1 cellular context compared by ENCODE assay signal in genomic region chr4:86935833-86936721, GRCh38.
A peak's percentile ranks its signal among the peaks of the same experiment; 100 is the strongest.
TF ChIP-seq lines count a peak whose summit lies in the region.

No MANE protein-coding gene starts in this region.

TF ChIP-seq in K562, 482 proteins besides CTCF, POLR2A, EP300 and RAD21 (continued from another document):
- TF ChIP-seq PRDM10 (IDR thresholded peaks at IDR 0.05; ENCODE audit: partially characterized antibody) (peak; percentile 54), CREM (IDR thresholded peaks at IDR 0.05; ENCODE audit: low read depth) (peak; percentile 32; the same call in 1 of the 2 replicates), SIRT6 (IDR thresholded peaks at IDR 0.05; ENCODE audit: low read depth, low read length) (no peak), THAP12 (CRISPR knock-in tag; IDR thresholded peaks at IDR 0.05) (no peak), NCOA6 (IDR thresholded peaks at IDR 0.05) (peak; percentile 66; the same call in 1 of the 2 replicates), KDM5B (IDR thresholded peaks at IDR 0.05; ENCODE audit: insufficient replicate concordance, low read depth, low read length) (peak; percentile 57), TARDBP (IDR thresholded peaks at IDR 0.05) (0 out of 2 replicates have a peak, but pooled peaks have one; percentile 37), EP400 (IDR thresholded peaks at IDR 0.05) (peak; percentile 69), MNT (conservative IDR thresholded peaks at IDR 0.05) (peak; percentile 92 to 94), HMBOX1 (IDR thresholded peaks at IDR 0.05) (peak; percentile 78), ZNF347 (CRISPR knock-in tag; IDR thresholded peaks at IDR 0.05; ENCODE audit: low read depth) (no peak), HSF4 (CRISPR knock-in tag; IDR thresholded peaks at IDR 0.05; ENCODE audit: borderline replicate concordance) (no peak), AFF4 (CRISPR knock-in tag; IDR thresholded peaks at IDR 0.05) (0 out of 2 replicates have a peak, but pooled peaks have one; percentile 77), RBM14 (IDR thresholded peaks at IDR 0.05; ENCODE audit: borderline replicate concordance, insufficient read depth, low read depth, low read length) (no peak), AFF1 (IDR thresholded peaks at IDR 0.05; ENCODE audit: low read depth in 1 of 2, partially characterized antibody in 2 of 2) (no peak), HDAC2 (IDR thresholded peaks at IDR 0.05) (peak; percentile 68), STAT5A (IDR thresholded peaks at IDR 0.05; ENCODE audit: borderline replicate concordance, low read length) (peak; percentile 19; the same call in 1 of the 2 replicates), MEF2D (tag; conservative IDR thresholded peaks at IDR 0.05; ENCODE audit: low read depth) (no peak), C11orf30 (IDR thresholded peaks at IDR 0.05; ENCODE audit: low read depth) (no peak), NR4A1 (CRISPR knock-in tag; IDR thresholded peaks at IDR 0.05) (no peak), NR4A1 (tag; IDR thresholded peaks at IDR 0.05) (no peak), ZZZ3 (IDR thresholded peaks at IDR 0.05) (no peak), ZNF124 (CRISPR knock-in tag; IDR thresholded peaks at IDR 0.05) (no peak), ZBTB8A (IDR thresholded peaks at IDR 0.05; ENCODE audit: partially characterized antibody) (no peak), TRIM24 (IDR thresholded peaks at IDR 0.05) (no peak), TFE3 (CRISPR knock-in tag; IDR thresholded peaks at IDR 0.05) (no peak), CBFA2T2 (conservative IDR thresholded peaks at IDR 0.05) (peak; percentile 24; the same call in 1 of the 2 replicates), SMARCB1 (IDR thresholded peaks at IDR 0.05; ENCODE audit: insufficient read length, low read depth) (no peak)
TF ChIP-seq in K562: peak in this region for 96.
